Comparison of ENCODE assay signal across 12 cellular contexts in the genomic region with DNA sequence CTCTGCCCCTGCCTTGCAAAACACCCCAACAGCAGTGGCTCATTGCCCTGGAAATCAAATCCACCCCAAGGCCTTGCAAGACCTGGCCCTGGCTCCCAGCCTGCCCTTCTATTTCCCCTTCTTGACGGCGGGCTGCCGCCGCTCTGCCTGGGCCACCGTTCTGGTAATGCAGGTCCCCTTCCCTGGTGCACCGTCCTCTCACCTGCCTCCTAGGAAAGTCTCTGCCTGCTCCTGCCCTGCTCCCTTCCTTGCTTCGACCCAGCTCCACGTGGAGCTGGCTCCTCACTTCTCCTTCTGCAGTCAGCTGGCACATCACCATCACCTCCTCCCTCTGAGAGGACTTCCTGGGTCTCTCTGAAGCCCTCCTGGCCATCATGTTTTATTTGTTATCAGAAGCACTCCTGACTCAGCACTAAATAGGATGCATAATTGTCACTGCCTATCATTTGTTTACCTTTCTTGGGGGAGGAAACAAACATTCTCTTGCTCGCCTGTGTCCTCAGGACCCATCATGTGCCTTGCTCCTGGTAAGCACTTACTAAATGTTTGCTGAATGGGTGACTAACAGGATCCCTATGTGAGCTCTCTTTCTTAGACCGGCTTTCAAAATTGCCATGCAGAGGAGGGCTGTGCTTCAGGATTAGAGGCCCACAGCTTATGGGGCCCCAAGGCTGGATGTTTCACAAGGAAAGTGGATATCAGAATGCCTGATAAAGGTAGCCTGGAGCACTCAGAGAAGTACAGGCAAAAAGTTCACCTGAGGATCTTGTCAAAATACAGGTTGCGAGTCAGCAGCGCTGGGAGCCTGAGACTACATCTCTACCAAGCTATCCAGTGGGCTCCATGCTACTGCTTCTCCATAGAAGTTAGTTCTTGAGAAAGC. TPM values are rescaled to one million over a fixed set of nuclear protein-coding genes. Genes with fewer than 3 reads are reported as not detected.
A peak's percentile ranks its signal among the peaks of the same experiment; 100 is the strongest.
DNase-seq lines count a peak whose midpoint lies in the region; TF ChIP-seq lines count a peak whose summit lies in the region.
"Had no signal": no experiment of that assay in that cellular context is flagged by ENCODE, and none has a peak within 500 bp of the region (broad histone marks: within the 10 kb centered on the region; RNA-seq: fewer than 3 reads in every experiment).

No MANE protein-coding gene starts in this region.

- no peaks in the 10 kb centered on the region for H3K9me3 Mint-ChIP-seq in MCF 10A (ENCODE audit: unreplicated experiment)
- no peaks in the 10 kb centered on the region for H3K9me3 Mint-ChIP-seq in activated T-helper 1 cell treated with anti-CD3 and anti-CD28 coated beads, Interleukin-12 subunit alpha, Interleukin-12 subunit beta, Interleukin-2, Interleukin-4 antibody, amounts not matched to agents 30 ng/mL and 10 ng/mL and 1 ng/mL, durations not matched to agents 14 hours and 24 hours and 36 hours

- H3K9me3 ChIP-seq in breast epithelium (no peaks in the 10 kb centered on the region), SJSA1 (replicated peaks) (no peaks in the 10 kb centered on the region), thyroid gland (no peaks in the 10 kb centered on the region)
- H3K9me3 ChIP-seq: mucosa of descending colon had no signal

- CTCF ChIA-PET in MCF 10A (lab: Yijun Ruan, JAX) = interaction anchor here (0.7 to 11.0 kb wide), 3 partner anchors 343 to 348 kb away, joined by 3 to 334 read pairs (median 4); a partner anchor contains a TSS

- no peaks in the 10 kb centered on the region for H3K36me3 ChIP-seq in breast epithelium
- no peaks in the 10 kb centered on the region for H3K36me3 ChIP-seq in SJSA1
- H3K36me3 ChIP-seq in thyroid gland = no peaks in the 10 kb centered on the region

- WGBS in thyroid gland, 2 donors = 67 to 74% methylated on average over 12 of the region's 12 CpGs

- peaks cover 6% of the 10 kb centered on the region for H3K36me3 Mint-ChIP-seq in MCF 10A (ENCODE audit: insufficient read depth, unreplicated experiment)
- no peaks in the 10 kb centered on the region for H3K36me3 Mint-ChIP-seq in activated T-helper 1 cell treated with anti-CD3 and anti-CD28 coated beads, Interleukin-12 subunit alpha, Interleukin-12 subunit beta, Interleukin-2, Interleukin-4 antibody, amounts not matched to agents 30 ng/mL and 10 ng/mL and 1 ng/mL, durations not matched to agents 14 hours and 24 hours and 36 hours (ENCODE audit: low read depth)

- H3K27me3 ChIP-seq in breast epithelium = no peaks in the 10 kb centered on the region
- H3K27me3 ChIP-seq in SJSA1 (replicated peaks) = no peaks in the 10 kb centered on the region
- no peaks in the 10 kb centered on the region for H3K27me3 ChIP-seq in thyroid gland

- POLR2A ChIA-PET in MCF 10A (lab: Yijun Ruan, JAX) = interaction anchor here (0.7 kb wide), 1 partner anchor 336 kb away, joined by 3 read pairs; no protein-coding TSS in a partner anchor

- no peak overlapping the region for H3K27ac Mint-ChIP-seq in MCF 10A (ENCODE audit: low read depth, unreplicated experiment)
- H3K27ac Mint-ChIP-seq in activated T-helper 1 cell treated with anti-CD3 and anti-CD28 coated beads, Interleukin-12 subunit alpha, Interleukin-12 subunit beta, Interleukin-2, Interleukin-4 antibody, amounts not matched to agents 30 ng/mL and 10 ng/mL and 1 ng/mL, durations not matched to agents 14 hours and 24 hours and 36 hours = no peak overlapping the region

- intact Hi-C loops in MCF 10A (cut with micrococcal nuclease) (loop anchor here (10.0 kb wide), 1 partner anchor 1265 kb away; no protein-coding TSS in a partner anchor), breast epithelium (cut with DNase I; ENCODE audit: low total_unique reads) (no loop called here), thyroid gland (cut with DNase I) (no loop called here), posterior cingulate gyrus (cut with DNase I) (loop anchor here (5.0 to 10.0 kb wide), 4 partner anchors 77 to 675 kb away; no protein-coding TSS in a partner anchor)
- intact Hi-C loops in activated T-helper 1 cell treated with anti-CD3 and anti-CD28 coated beads, Interleukin-12 subunit alpha, Interleukin-12 subunit beta, Interleukin-2, Interleukin-4 antibody, amounts not matched to agents 30 ng/mL and 10 ng/mL and 1 ng/mL, durations not matched to agents 14 hours and 24 hours and 36 hours (cut with micrococcal nuclease) = no loop called here

- BruUV-seq in MCF 10A (replicated peaks; lab: Mats Ljungman, UMichigan) = no TSS peak

- H3K4me1 ChIP-seq in breast epithelium = no peaks in the 10 kb centered on the region
- peaks cover 28% of the 10 kb centered on the region for H3K4me1 ChIP-seq in SJSA1 (replicated peaks)
- peaks cover 11 to 23% of the 10 kb centered on the region in 2 donors for H3K4me1 ChIP-seq in thyroid gland

- H3K27ac ChIP-seq in breast epithelium = peak overlapping the region in 1 of 2 donors; percentile 44
- peak overlapping the region; percentile 62 for H3K27ac ChIP-seq in SJSA1
- H3K27ac ChIP-seq in thyroid gland = peak overlapping the region; percentile 8 to 83 (median 54)

- TF ChIP-seq POLR2A in breast epithelium (IDR thresholded peaks at IDR 0.05) = no peak
- TF ChIP-seq POLR2A in thyroid gland (IDR thresholded peaks at IDR 0.05) = no peak

- no peak overlapping the region for H3K4me3 Mint-ChIP-seq in MCF 10A (ENCODE audit: unreplicated experiment)
- H3K4me3 Mint-ChIP-seq in activated T-helper 1 cell treated with anti-CD3 and anti-CD28 coated beads, Interleukin-12 subunit alpha, Interleukin-12 subunit beta, Interleukin-2, Interleukin-4 antibody, amounts not matched to agents 30 ng/mL and 10 ng/mL and 1 ng/mL, durations not matched to agents 14 hours and 24 hours and 36 hours = no peak overlapping the region

- H3K27me3 Mint-ChIP-seq in MCF 10A (ENCODE audit: insufficient read depth, unreplicated experiment) = no peaks in the 10 kb centered on the region
- peaks cover 12% of the 10 kb centered on the region for H3K27me3 Mint-ChIP-seq in activated T-helper 1 cell treated with anti-CD3 and anti-CD28 coated beads, Interleukin-12 subunit alpha, Interleukin-12 subunit beta, Interleukin-2, Interleukin-4 antibody, amounts not matched to agents 30 ng/mL and 10 ng/mL and 1 ng/mL, durations not matched to agents 14 hours and 24 hours and 36 hours (ENCODE audit: insufficient read depth)

- H3K4me1 Mint-ChIP-seq in MCF 10A (ENCODE audit: insufficient read depth, unreplicated experiment) = peaks cover 18% of the 10 kb centered on the region
- H3K4me1 Mint-ChIP-seq in activated T-helper 1 cell treated with anti-CD3 and anti-CD28 coated beads, Interleukin-12 subunit alpha, Interleukin-12 subunit beta, Interleukin-2, Interleukin-4 antibody, amounts not matched to agents 30 ng/mL and 10 ng/mL and 1 ng/mL, durations not matched to agents 14 hours and 24 hours and 36 hours (ENCODE audit: low read depth) = peaks cover 12% of the 10 kb centered on the region

- DNase-seq in MCF 10A (ENCODE audit: unreplicated experiment) = peak; percentile 20
- no peak for DNase-seq in breast epithelium (ENCODE audit: low spot score in 2 of 2)
- DNase-seq in SJSA1 (ENCODE audit: low read depth in 1 of 2, low spot score in 2 of 2) = peak; percentile 83 to 89
- DNase-seq in fibroblast of villous mesenchyme (ENCODE audit: low read depth) = peak; percentile 73
- DNase-seq in thyroid gland = peak; percentile 41 to 42
- no peak for DNase-seq in stimulated activated naive CD4-positive, alpha-beta T cell (lab: John Stamatoyannopoulos, UW)
- DNase-seq in posterior cingulate gyrus = no peak
- no peak for DNase-seq in activated T-helper 1 cell treated with anti-CD3 and anti-CD28 coated beads, Interleukin-12 subunit alpha, Interleukin-12 subunit beta, Interleukin-2, Interleukin-4 antibody, amounts not matched to agents 30 ng/mL and 10 ng/mL and 1 ng/mL, durations not matched to agents 14 hours and 24 hours and 36 hours (ENCODE audit: low spot score)
- DNase-seq: mucosa of descending colon had no signal

- H3K4me3 ChIP-seq in breast epithelium (no peak overlapping the region), SJSA1 (no peak overlapping the region), fibroblast of villous mesenchyme (ENCODE audit: low read depth, low read length) (no peak overlapping the region), thyroid gland (replicated peaks in 1 of 3) (no peak overlapping the region)
- H3K4me3 ChIP-seq: GM12878, mucosa of descending colon had no signal

- TF ChIP-seq CTCF in MCF 10A (IDR thresholded peaks at IDR 0.05; ENCODE audit: unreplicated experiment) (no peak), breast epithelium (IDR thresholded peaks at IDR 0.05) (no peak), fibroblast of villous mesenchyme (IDR thresholded peaks at IDR 0.05; ENCODE audit: insufficient read depth, low read depth, low read length) (no peak), thyroid gland (IDR thresholded peaks at IDR 0.05) (no peak)

RNA-seq across cellular contexts. Expression of a gene that starts 19.6 kb away (rescaled TPM):
- total RNA-seq in MCF 10A (2022) (not detected in 2 replicates), breast epithelium (not detected), fibroblast of villous mesenchyme (not detected in 2 replicates), thyroid gland (under 1 TPM in 2 of 4 donors, not detected in 2; 0.13 to 0.22 TPM)
- total RNA-seq in SJSA1 (2014; rRNA removed; shearing (Covaris generic)) = not detected in 2 replicates
- total RNA-seq in activated T-helper 1 cell treated with anti-CD3 and anti-CD28 coated beads, Interleukin-12 subunit alpha, Interleukin-12 subunit beta, Interleukin-2, Interleukin-4 antibody, amounts not matched to agents 30 ng/mL and 10 ng/mL and 1 ng/mL, durations not matched to agents 14 hours and 24 hours and 36 hours = not detected in 2 replicates
- total RNA-seq: epithelial cell of proximal tubule, GM12878, mucosa of descending colon, ureter had no signal

Comparison
In these comparisons a context has a peak if more than half of its experiments do, and no peak if none do; other contexts are left out.
1. DNase-seq: peak in MCF 10A (single experiment), SJSA1 (2 of 2), fibroblast of villous mesenchyme (single experiment) and thyroid gland (2 of 2); none in breast epithelium (0 of 2), stimulated activated naive CD4-positive, alpha-beta T cell (0 of 6), posterior cingulate gyrus (0 of 10) and activated T-helper 1 cell treated with anti-CD3 and anti-CD28 coated beads, Interleukin-12 subunit alpha, Interleukin-12 subunit beta, Interleukin-2, Interleukin-4 antibody, amounts not matched to agents 30 ng/mL and 10 ng/mL and 1 ng/mL, durations not matched to agents 14 hours and 24 hours and 36 hours (single experiment).
2. intact Hi-C loops: an anchor here in MCF 10A (10.0 kb wide) and posterior cingulate gyrus (5.0 to 10.0 kb wide); none called in breast epithelium, thyroid gland and activated T-helper 1 cell treated with anti-CD3 and anti-CD28 coated beads, Interleukin-12 subunit alpha, Interleukin-12 subunit beta, Interleukin-2, Interleukin-4 antibody, amounts not matched to agents 30 ng/mL and 10 ng/mL and 1 ng/mL, durations not matched to agents 14 hours and 24 hours and 36 hours.